In the genomic region with DNA sequence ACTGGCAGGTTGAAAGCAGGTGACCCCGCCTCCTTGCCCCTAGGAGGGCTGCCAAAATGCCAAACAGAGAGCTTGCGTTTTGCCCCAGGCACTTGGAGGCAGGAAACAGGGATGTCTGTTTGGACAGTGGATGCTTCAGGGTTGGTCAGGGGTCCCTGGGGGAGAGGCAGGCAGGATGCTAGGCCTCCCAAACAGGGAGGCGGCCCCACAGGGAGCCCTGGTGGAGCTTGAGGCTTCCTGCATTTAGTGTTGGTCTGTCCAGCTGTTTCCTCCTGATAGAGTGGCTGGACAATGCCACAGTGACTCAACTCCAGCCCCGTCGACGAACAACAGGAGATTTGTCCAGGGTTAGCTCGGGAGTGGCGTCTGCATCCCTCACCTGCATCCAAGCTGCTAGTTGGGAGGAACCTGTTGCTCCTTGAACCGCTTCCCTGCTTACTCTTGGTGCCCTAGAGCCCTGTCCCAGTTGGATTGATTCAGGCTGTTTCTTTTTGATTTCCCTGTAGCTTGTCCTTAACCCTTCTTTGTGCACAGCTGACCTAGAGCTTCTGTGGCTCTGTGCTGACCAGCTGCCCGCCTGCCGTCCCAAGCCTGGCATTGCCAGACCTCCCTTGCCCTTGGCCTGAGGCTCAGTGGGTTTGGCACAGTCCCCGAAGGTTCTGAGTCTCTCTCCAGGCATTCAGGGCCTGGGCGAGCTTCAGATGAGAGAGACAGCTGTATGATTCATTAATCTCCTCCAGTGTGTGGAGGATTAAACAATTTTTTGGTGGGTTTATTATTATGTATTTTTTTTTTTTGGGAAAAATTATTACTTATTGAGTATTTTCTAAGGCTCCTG, we compare ENCODE assay signal across 9 cellular contexts. TPM values are rescaled to one million over a fixed set of nuclear protein-coding genes. Genes with fewer than 3 reads are reported as not detected.
DNase-seq lines count a peak whose midpoint lies in the region; ATAC-seq and TF ChIP-seq lines count a peak whose summit lies in the region.
"Had no signal": no experiment of that assay in that cellular context is flagged by ENCODE, and none has a peak within 500 bp of the region (broad histone marks: within the 10 kb centered on the region; RNA-seq: fewer than 3 reads in every experiment).

No MANE protein-coding gene starts in this region.

- peaks cover 5 to 28% of the 10 kb centered on the region in 2 donors for H3K27me3 Mint-ChIP-seq in CD8-positive, alpha-beta memory T cell

- H3K9me3 Mint-ChIP-seq in CD8-positive, alpha-beta memory T cell = peaks cover 0 to 2% (median 0%) of the 10 kb centered on the region in 5 donors

- H3K4me3 ChIP-seq in cardiac fibroblast (replicated peaks in 1 of 2; ENCODE audit: low read depth in 2 of 2, low read length in 2 of 2) = peak overlapping the region in 1 of 2 donors; percentile 14
- no peak overlapping the region for H3K4me3 ChIP-seq in uterus
- H3K4me3 ChIP-seq in CD8-positive, alpha-beta memory T cell (ENCODE audit: low read length) = no peak overlapping the region

- ATAC-seq in HG02970 (IDR thresholded peaks at IDR 0.05; ENCODE audit: low FRiP score, unreplicated experiment) = no peak

- no peaks in the 10 kb centered on the region for H3K9me3 ChIP-seq in uterus
- H3K9me3 ChIP-seq in CD8-positive, alpha-beta memory T cell (ENCODE audit: low read length) = no peaks in the 10 kb centered on the region

- H3K27ac Mint-ChIP-seq in CD8-positive, alpha-beta memory T cell = peak overlapping the region in 1 of 8 donors; percentile 6
- H3K27ac Mint-ChIP-seq: naive B cell had no signal

- no peak for TF ChIP-seq POLR2A in uterus (IDR thresholded peaks at IDR 0.05)

- DNase-seq in NCI-H2081 (lab: John Stamatoyannopoulos, UW) (peak; percentile 50 to 58), NCI-H2081 treated with DMSO at 0.1 percent for 48 hours (lab: John Stamatoyannopoulos, UW) (no peak), cardiac fibroblast (ENCODE audit: low read depth in 2 of 2) (peak; percentile 71 to 91), islet precursor cell (peak; percentile 84), uterus (peak in 1 of 2 donors; percentile 74), activated gamma-delta T cell (lab: John Stamatoyannopoulos, UW) (no peak)
- DNase-seq in CD8-positive, alpha-beta memory T cell = no peak
- DNase-seq: naive B cell had no signal

- peak; percentile 62 for TF ChIP-seq CTCF in cardiac fibroblast (IDR thresholded peaks at IDR 0.05; ENCODE audit: low read depth, low read length)
- no peak for TF ChIP-seq CTCF in uterus (IDR thresholded peaks at IDR 0.05)

- H3K27me3 ChIP-seq in uterus = no peaks in the 10 kb centered on the region
- no peaks in the 10 kb centered on the region for H3K27me3 ChIP-seq in CD8-positive, alpha-beta memory T cell (ENCODE audit: insufficient read depth, low read length, poor library complexity, severe bottlenecking)

- no peaks in the 10 kb centered on the region for H3K36me3 Mint-ChIP-seq in CD8-positive, alpha-beta memory T cell
- H3K36me3 Mint-ChIP-seq: naive B cell had no signal

- H3K27ac ChIP-seq in uterus = peak overlapping the region; percentile 49 to 55
- no peak overlapping the region for H3K27ac ChIP-seq in CD8-positive, alpha-beta memory T cell (ENCODE audit: low read depth, low read length)

- H3K4me3 Mint-ChIP-seq in CD8-positive, alpha-beta memory T cell = no peak overlapping the region

- POLR2A ChIA-PET in CD8-positive, alpha-beta memory T cell (lab: Charles Lee) = no interaction called here

- CTCF ChIA-PET in CD8-positive, alpha-beta memory T cell (lab: Charles Lee) = interaction anchor here (1.4 to 1.5 kb wide), 2 partner anchors 15 to 49 kb away, joined by 3 to 4 read pairs; no protein-coding TSS in a partner anchor

- peaks cover 7 to 19% (median 9%) of the 10 kb centered on the region in 3 donors for H3K4me1 Mint-ChIP-seq in CD8-positive, alpha-beta memory T cell

- intact Hi-C loops in uterus (cut with DNase I; ENCODE audit: low total_unique reads) = no loop called here

- H3K4me1 ChIP-seq in uterus = peaks cover 0 to 15% of the 10 kb centered on the region in 2 donors
- H3K4me1 ChIP-seq in CD8-positive, alpha-beta memory T cell (ENCODE audit: insufficient read depth, low read length) = no peaks in the 10 kb centered on the region

- no peaks in the 10 kb centered on the region for H3K36me3 ChIP-seq in uterus
- H3K36me3 ChIP-seq in CD8-positive, alpha-beta memory T cell (ENCODE audit: insufficient read depth, low read length) = no peaks in the 10 kb centered on the region

RNA-seq across cellular contexts. Expression of gene TSPAN9, which starts 45.9 kb away (rescaled TPM):
- 100 to 1,000 TPM in 1 of 4 donors, 10 to 100 TPM in 3; 47.9 to 106 (median 65.1) TPM for total RNA-seq in uterus
- total RNA-seq in CD8-positive, alpha-beta memory T cell = under 1 TPM; 0.33 to 0.79 TPM
- not detected for polyA plus RNA-seq in CD8-positive, alpha-beta memory T cell

Comparison
In these comparisons a context has a peak if more than half of its experiments do, and no peak if none do; other contexts are left out.
1. DNase-seq: peak in NCI-H2081 (2 of 2), cardiac fibroblast (2 of 2) and islet precursor cell (single experiment); none in NCI-H2081 treated with DMSO at 0.1 percent for 48 hours (single experiment), CD8-positive, alpha-beta memory T cell (0 of 5) and activated gamma-delta T cell (single experiment).
2. RNA of gene TSPAN9, which starts 45.9 kb away (total RNA-seq): 47.9 to 106 TPM in uterus; 0.33 to 0.79 TPM in CD8-positive, alpha-beta memory T cell; every median in the first group is over 10 times any median in the second.